Comparison of ENCODE assay signal across 8 cellular contexts in genomic region chr7:47327698-47328391, GRCh38.
DNase-seq lines count a peak whose midpoint lies in the region; ATAC-seq and TF ChIP-seq lines count a peak whose summit lies in the region.

No MANE protein-coding gene starts in this region.

- no peak for ATAC-seq in stimulated activated memory B cell treated with anti-CD40 and anti-IgM and Interleukin-4, amounts not matched to agents 10 μg/mL and 1 μg/mL and 100 μg/mL, for 72 hours
- ATAC-seq in HG03354 (IDR thresholded peaks at IDR 0.05; ENCODE audit: poor library complexity, severe bottlenecking, unreplicated experiment) = no peak

- H3K4me3 ChIP-seq in choroid plexus epithelial cell (ENCODE audit: low read depth, low read length) = peak overlapping the region; percentile 47

- TF ChIP-seq CTCF in choroid plexus epithelial cell (conservative IDR thresholded peaks at IDR 0.05; ENCODE audit: low read depth, low read length) = no peak

- H3K27me3 Mint-ChIP-seq in stimulated activated memory B cell treated with anti-CD40 and anti-IgM and Interleukin-4, amounts not matched to agents 10 μg/mL and 1 μg/mL and 100 μg/mL, for 72 hours = no peaks in the 10 kb centered on the region

- no peak overlapping the region for H3K4me3 Mint-ChIP-seq in stimulated activated memory B cell treated with anti-CD40 and anti-IgM and Interleukin-4, amounts not matched to agents 10 μg/mL and 1 μg/mL and 100 μg/mL, for 72 hours

- H3K27ac Mint-ChIP-seq in stimulated activated memory B cell treated with anti-CD40 and anti-IgM and Interleukin-4, amounts not matched to agents 10 μg/mL and 1 μg/mL and 100 μg/mL, for 72 hours = peak overlapping the region; percentile 63

- peaks cover 39% of the 10 kb centered on the region for H3K36me3 Mint-ChIP-seq in stimulated activated memory B cell treated with anti-CD40 and anti-IgM and Interleukin-4, amounts not matched to agents 10 μg/mL and 1 μg/mL and 100 μg/mL, for 72 hours

- H3K4me1 Mint-ChIP-seq in stimulated activated memory B cell treated with anti-CD40 and anti-IgM and Interleukin-4, amounts not matched to agents 10 μg/mL and 1 μg/mL and 100 μg/mL, for 72 hours = peaks cover 9% of the 10 kb centered on the region

- DNase-seq in HuH-7 (ENCODE audit: low spot score) = peak; percentile 60
- peak; percentile 78 for DNase-seq in choroid plexus epithelial cell (ENCODE audit: low read depth)
- peak; percentile 33 for DNase-seq in kidney glomerular epithelial cell (lab: John Stamatoyannopoulos, UW)
- DNase-seq in activated naive CD4-positive, alpha-beta T cell (lab: John Stamatoyannopoulos, UW) = no peak
- no peak for DNase-seq in D341Med (ENCODE audit: low spot score)
- no peak for DNase-seq in SHP77 treated with DMSO at 0.1 percent for 48 hours (lab: John Stamatoyannopoulos, UW)

- H3K9me3 Mint-ChIP-seq in stimulated activated memory B cell treated with anti-CD40 and anti-IgM and Interleukin-4, amounts not matched to agents 10 μg/mL and 1 μg/mL and 100 μg/mL, for 72 hours = no peaks in the 10 kb centered on the region

Comparison
In these comparisons a context has a peak if more than half of its experiments do, and no peak if none do; other contexts are left out.
1. DNase-seq: peak in HuH-7 (single experiment), choroid plexus epithelial cell (single experiment) and kidney glomerular epithelial cell (single experiment); none in activated naive CD4-positive, alpha-beta T cell (0 of 4), D341Med (single experiment) and SHP77 treated with DMSO at 0.1 percent for 48 hours (single experiment).